ENCODE assay signal across 8 cellular contexts in the genomic region with DNA sequence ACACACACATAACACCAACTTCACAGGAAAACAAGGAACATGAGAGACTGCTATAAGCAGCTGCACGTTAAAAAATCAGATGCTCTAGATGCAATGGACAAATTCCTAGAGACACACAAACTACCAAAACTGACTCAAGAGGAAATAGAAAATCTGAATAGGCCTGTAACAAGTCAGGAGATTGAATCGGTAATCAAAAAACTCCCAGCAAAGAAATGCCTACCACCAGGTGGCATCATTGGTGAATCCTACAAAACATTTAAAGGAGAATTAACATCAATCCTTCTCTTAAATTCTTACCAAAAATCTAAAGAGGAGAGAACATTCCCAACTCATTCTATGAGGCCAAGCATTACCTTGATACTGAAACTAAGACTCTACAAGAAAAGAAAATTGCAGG. TPM values are rescaled to one million over a fixed set of nuclear protein-coding genes. Genes with fewer than 3 reads are reported as not detected.
A peak's percentile ranks its signal among the peaks of the same experiment; 100 is the strongest.
DNase-seq lines count a peak whose midpoint lies in the region; ATAC-seq and TF ChIP-seq lines count a peak whose summit lies in the region.

No MANE protein-coding gene starts in this region.

- peak; percentile 80 to 85 for TF ChIP-seq RAD21 in liver (IDR thresholded peaks at IDR 0.05)

- DNase-seq in heart left ventricle (no peak), cardiac septum (ENCODE audit: low spot score) (no peak), NCI-H2029 treated with DMSO at 0.1 percent for 48 hours (lab: John Stamatoyannopoulos, UW) (peak; percentile 4), adipocyte (ENCODE audit: low read depth) (peak; percentile 69), 8988T (no peak)

- WGBS in heart left ventricle, 4 donors, result 50 to 64% (median 55%) methylated on average over 2 of the region's 2 CpGs
- 31% methylated on average over 2 of the region's 2 CpGs for WGBS in liver

- H3K27me3 ChIP-seq in heart left ventricle (no peaks in the 10 kb centered on the region), adipocyte (replicated peaks; ENCODE audit: control insufficient read depth, insufficient read depth, low read length) (no peaks in the 10 kb centered on the region), liver (ENCODE audit: control insufficient read depth in 4 of 4, insufficient read depth in 4 of 4, low read length in 3 of 4) (no peaks in the 10 kb centered on the region)

- H3K36me3 ChIP-seq in heart left ventricle (no peaks in the 10 kb centered on the region), adipocyte (ENCODE audit: control insufficient read depth, insufficient read depth, low read length, severe bottlenecking) (no peaks in the 10 kb centered on the region), liver (ENCODE audit: control insufficient read depth in 4 of 4, insufficient read depth in 3 of 4, low read depth in 1 of 4, low read length in 3 of 4) (no peaks in the 10 kb centered on the region)

- H3K27ac ChIP-seq in heart left ventricle, result no peak overlapping the region
- peak overlapping the region in 1 of 2 donors; percentile 7 for H3K27ac ChIP-seq in liver (ENCODE audit: low read depth in 1 of 2, low read length in 2 of 2)

- H3K4me3 ChIP-seq in heart left ventricle (no peak overlapping the region), adipocyte (ENCODE audit: low read length) (no peak overlapping the region), liver (ENCODE audit: low read depth in 1 of 3, low read length in 3 of 3) (no peak overlapping the region)

- no peak overlapping the region for H3K9ac ChIP-seq in adipocyte (ENCODE audit: low read length)
- H3K9ac ChIP-seq in liver (ENCODE audit: low read depth in 1 of 2, low read length in 2 of 2), result no peak overlapping the region

- H3K4me1 ChIP-seq in heart left ventricle (peaks cover 0 to 20% (median 5%) of the 10 kb centered on the region in 12 donors), adipocyte (ENCODE audit: control insufficient read depth, insufficient read depth, low read length) (peaks cover 52% of the 10 kb centered on the region), liver (ENCODE audit: control insufficient read depth in 4 of 4, insufficient read depth in 4 of 4, low read length in 3 of 4) (peaks cover 1 to 17% (median 8%) of the 10 kb centered on the region in 4 donors)

- no peak for ATAC-seq in heart left ventricle
- no peak for ATAC-seq in HG03175 (IDR thresholded peaks at IDR 0.05; ENCODE audit: unreplicated experiment)
- ATAC-seq in GM18520 (IDR thresholded peaks at IDR 0.05; ENCODE audit: unreplicated experiment), result no peak

- TF ChIP-seq CTCF in heart left ventricle (IDR thresholded peaks at IDR 0.05) (peak; percentile 37 to 63 (median 54)), liver (IDR thresholded peaks at IDR 0.05; ENCODE audit: low read depth, low read length, missing input control) (peak; percentile 66)

- H3K9me3 ChIP-seq in heart left ventricle (peaks cover 0 to 5% (median 0%) of the 10 kb centered on the region in 12 donors), adipocyte (ENCODE audit: control insufficient read depth, low read length) (peaks cover 4% of the 10 kb centered on the region), liver (ENCODE audit: control insufficient read depth in 4 of 4, low read length in 3 of 4) (no peaks in the 10 kb centered on the region)

- intact Hi-C loops in heart left ventricle (cut with DNase I) (loop anchor here in 9 of 10 donors (1.0 to 5.0 kb wide), 7 partner anchors 92 to 284 kb away; a partner anchor contains a TSS), cardiac septum (cut with DNase I) (loop anchor here (2.0 to 10.0 kb wide), 3 partner anchors 138 to 284 kb away; a partner anchor contains a TSS)

- TF ChIP-seq POLR2A in heart left ventricle (IDR thresholded peaks at IDR 0.05), result no peak

TF ChIP-seq in liver, 16 proteins besides CTCF, POLR2A, EP300 and RAD21:
- TF ChIP-seq HNF4G (IDR thresholded peaks at IDR 0.05) (no peak), JUND (IDR thresholded peaks at IDR 0.05) (no peak), EGR1 (IDR thresholded peaks at IDR 0.05; ENCODE audit: low read depth in 2 of 2) (no peak), GABPA (IDR thresholded peaks at IDR 0.05 in 1 of 2, conservative IDR thresholded peaks at IDR 0.05 in 1 of 2) (no peak), NR2F2 (IDR thresholded peaks at IDR 0.05) (no peak), TAF1 (conservative IDR thresholded peaks at IDR 0.05) (no peak), YY1 (IDR thresholded peaks at IDR 0.05) (no peak)
- TF ChIP-seq, protein P1, sequence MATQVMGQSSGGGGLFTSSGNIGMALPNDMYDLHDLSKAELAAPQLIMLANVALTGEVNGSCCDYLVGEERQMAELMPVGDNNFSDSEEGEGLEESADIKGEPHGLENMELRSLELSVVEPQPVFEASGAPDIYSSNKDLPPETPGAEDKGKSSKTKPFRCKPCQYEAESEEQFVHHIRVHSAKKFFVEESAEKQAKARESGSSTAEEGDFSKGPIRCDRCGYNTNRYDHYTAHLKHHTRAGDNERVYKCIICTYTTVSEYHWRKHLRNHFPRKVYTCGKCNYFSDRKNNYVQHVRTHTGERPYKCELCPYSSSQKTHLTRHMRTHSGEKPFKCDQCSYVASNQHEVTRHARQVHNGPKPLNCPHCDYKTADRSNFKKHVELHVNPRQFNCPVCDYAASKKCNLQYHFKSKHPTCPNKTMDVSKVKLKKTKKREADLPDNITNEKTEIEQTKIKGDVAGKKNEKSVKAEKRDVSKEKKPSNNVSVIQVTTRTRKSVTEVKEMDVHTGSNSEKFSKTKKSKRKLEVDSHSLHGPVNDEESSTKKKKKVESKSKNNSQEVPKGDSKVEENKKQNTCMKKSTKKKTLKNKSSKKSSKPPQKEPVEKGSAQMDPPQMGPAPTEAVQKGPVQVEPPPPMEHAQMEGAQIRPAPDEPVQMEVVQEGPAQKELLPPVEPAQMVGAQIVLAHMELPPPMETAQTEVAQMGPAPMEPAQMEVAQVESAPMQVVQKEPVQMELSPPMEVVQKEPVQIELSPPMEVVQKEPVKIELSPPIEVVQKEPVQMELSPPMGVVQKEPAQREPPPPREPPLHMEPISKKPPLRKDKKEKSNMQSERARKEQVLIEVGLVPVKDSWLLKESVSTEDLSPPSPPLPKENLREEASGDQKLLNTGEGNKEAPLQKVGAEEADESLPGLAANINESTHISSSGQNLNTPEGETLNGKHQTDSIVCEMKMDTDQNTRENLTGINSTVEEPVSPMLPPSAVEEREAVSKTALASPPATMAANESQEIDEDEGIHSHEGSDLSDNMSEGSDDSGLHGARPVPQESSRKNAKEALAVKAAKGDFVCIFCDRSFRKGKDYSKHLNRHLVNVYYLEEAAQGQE (IDR thresholded peaks at IDR 0.05), result no peak
- TF ChIP-seq, protein P2, sequence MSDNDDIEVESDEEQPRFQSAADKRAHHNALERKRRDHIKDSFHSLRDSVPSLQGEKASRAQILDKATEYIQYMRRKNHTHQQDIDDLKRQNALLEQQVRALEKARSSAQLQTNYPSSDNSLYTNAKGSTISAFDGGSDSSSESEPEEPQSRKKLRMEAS (IDR thresholded peaks at IDR 0.05), result no peak

RNA-seq across cellular contexts. Expression of a gene that starts 54.9 kb away (rescaled TPM):
- total RNA-seq in heart left ventricle, result 100 to 1,000 TPM in 2 of 9 donors, 10 to 100 TPM in 7; 50.2 to 156 (median 68.5) TPM
- polyA plus RNA-seq in heart left ventricle, result 10 to 100 TPM; 32.1 to 53.5 TPM
- 67.6 TPM for total RNA-seq in cardiac septum
- total RNA-seq in liver, result 100 to 1,000 TPM in 1 of 2 donors, 10 to 100 TPM in 1; 39.5 to 103 TPM
- 10 to 100 TPM; 10.3 to 38.5 TPM for polyA plus RNA-seq in liver

Comparison
In these comparisons a context has a peak if more than half of its experiments do, and no peak if none do; other contexts are left out.
1. DNase-seq: peak in NCI-H2029 treated with DMSO at 0.1 percent for 48 hours (single experiment) and adipocyte (single experiment); none in heart left ventricle (0 of 5), cardiac septum (single experiment) and 8988T (single experiment).